8 cellular contexts compared by ENCODE assay signal in genomic region chr20:17531537-17532025, GRCh38. TPM values are rescaled to one million over a fixed set of nuclear protein-coding genes. Genes with fewer than 3 reads are reported as not detected.
DNase-seq lines count a peak whose midpoint lies in the region; TF ChIP-seq lines count a peak whose summit lies in the region.

No MANE protein-coding gene starts in this region.

- H3K9me3 ChIP-seq in Caco-2 (no peaks in the 10 kb centered on the region), ectodermal cell (ENCODE audit: control insufficient read depth, low read length) (no peaks in the 10 kb centered on the region), neuron (ENCODE audit: low read length) (no peaks in the 10 kb centered on the region)

- no peaks in the 10 kb centered on the region for H3K36me3 Mint-ChIP-seq in Caco-2 (ENCODE audit: insufficient read depth, unreplicated experiment)

- H2AFZ ChIP-seq in neuron (ENCODE audit: low read depth, low read length) = peak overlapping the region; percentile 13

- peaks cover 8% of the 10 kb centered on the region for H3K4me1 Mint-ChIP-seq in Caco-2 (ENCODE audit: low read depth, unreplicated experiment)

- peak overlapping the region; percentile 84 for H3K27ac Mint-ChIP-seq in Caco-2 (ENCODE audit: unreplicated experiment)

- H3K4me1 ChIP-seq in Caco-2 (peaks cover 6% of the 10 kb centered on the region; the same call in 1 of the 2 replicates), ectodermal cell (ENCODE audit: control insufficient read depth, insufficient read depth, low read length) (peaks cover 5% of the 10 kb centered on the region), neuron (ENCODE audit: insufficient read depth, low read length) (peaks cover 9% of the 10 kb centered on the region)

- 25 to 26% methylated on average over 10 of the region's 10 CpGs for WGBS in ectodermal cell, 2 experiments

- BruUV-seq in Caco-2 (replicated peaks; lab: Mats Ljungman, UMichigan) = TSS peak; percentile 86

- peak overlapping the region; percentile 88 for H3K4me3 Mint-ChIP-seq in Caco-2 (ENCODE audit: unreplicated experiment)

- H3K27ac ChIP-seq in ectodermal cell (ENCODE audit: insufficient read depth, low read depth, low read length, poor library complexity, severe bottlenecking) = peak overlapping the region; percentile 89

- no peaks in the 10 kb centered on the region for H3K27me3 Mint-ChIP-seq in Caco-2 (ENCODE audit: insufficient read depth, unreplicated experiment)

- no peak for TF ChIP-seq CTCF in Caco-2 (IDR thresholded peaks at IDR 0.05; ENCODE audit: insufficient read depth in 1 of 2, low read depth in 1 of 2, low read length in 1 of 2, severe bottlenecking in 1 of 2, unreplicated experiment in 1 of 2)

- H3K9me3 Mint-ChIP-seq in Caco-2 (ENCODE audit: unreplicated experiment) = no peaks in the 10 kb centered on the region

- CTCF ChIA-PET in Caco-2 (lab: Charles Lee) = interaction anchor here (0.6 to 1.4 kb wide), 3 partner anchors 26 to 56 kb away, joined by 3 to 4 read pairs (median 3); partner anchors contain the start of gene DSTN

- intact Hi-C loops in Caco-2 (cut with micrococcal nuclease; ENCODE audit: unreplicated experiment) = loop anchor here (2.0 to 10.0 kb wide), 3 partner anchors 15 to 403 kb away; no protein-coding TSS in a partner anchor

- H3K4me3 ChIP-seq in Caco-2 (ENCODE audit: low read depth, low read length) = peak overlapping the region; percentile 81
- H3K4me3 ChIP-seq in ectodermal cell (ENCODE audit: insufficient read depth, low read depth, low read length) = peak overlapping the region; percentile 44
- H3K4me3 ChIP-seq in neuron (ENCODE audit: low read length) = peak overlapping the region; percentile 34

- DNase-seq in Caco-2 (no peak), MV-4-11 (lab: John Stamatoyannopoulos, UW) (peak; percentile 37), pons (ENCODE audit: low spot score) (no peak), LoVo (ENCODE audit: low spot score) (no peak), hepatic stellate cell (ENCODE audit: low spot score) (no peak)
- DNase-seq in activated effector memory CD4-positive, alpha-beta T cell treated with anti-CD3 and anti-CD28 coated beads, Interleukin-2, amount 50 U/mL, for 16 hours = no peak

- H3K27me3 ChIP-seq in Caco-2 (replicated peaks; ENCODE audit: control insufficient read depth, insufficient read depth, low read length) (no peaks in the 10 kb centered on the region), ectodermal cell (ENCODE audit: control insufficient read depth, insufficient read depth, low read length, poor library complexity, severe bottlenecking) (peaks cover 35% of the 10 kb centered on the region), neuron (ENCODE audit: insufficient read depth, low read length) (peaks cover 31% of the 10 kb centered on the region)

- POLR2A ChIA-PET in Caco-2 (lab: Charles Lee) = interaction anchor here (0.6 to 2.6 kb wide), 4 partner anchors 38 to 100 kb away, joined by 3 to 22 read pairs (median 7); partner anchors contain the start of gene DSTN

- no peaks in the 10 kb centered on the region for H3K36me3 ChIP-seq in Caco-2 (ENCODE audit: control insufficient read depth, insufficient read depth, low read length)
- no peaks in the 10 kb centered on the region for H3K36me3 ChIP-seq in ectodermal cell (ENCODE audit: control insufficient read depth, insufficient read depth, low read length)
- H3K36me3 ChIP-seq in neuron (ENCODE audit: insufficient read depth, low read length) = no peaks in the 10 kb centered on the region

RNA-seq across cellular contexts. Expression of gene BFSP1, which starts 0.4 kb away (rescaled TPM):
- total RNA-seq in Caco-2 (2022) = 20.4 and 22.7 TPM in 2 replicates
- 2.3 TPM for polyA plus RNA-seq in ectodermal cell (2013, experiment 1 of 4)
- polyA plus RNA-seq in ectodermal cell (2013, experiment 2 of 4) = 3.9 TPM
- polyA plus RNA-seq in ectodermal cell (2013, experiment 3 of 4) = 3.0 TPM
- 3.3 TPM for polyA plus RNA-seq in ectodermal cell (2013, experiment 4 of 4)

RNA-seq across cellular contexts. Expression of gene DSTN, which starts 38.3 kb away (rescaled TPM):
- 313 and 318 TPM in 2 replicates for total RNA-seq in Caco-2 (2022)
- polyA plus RNA-seq in ectodermal cell (2013, experiment 1 of 4) = 324 TPM
- polyA plus RNA-seq in ectodermal cell (2013, experiment 2 of 4) = 324 TPM
- polyA plus RNA-seq in ectodermal cell (2013, experiment 3 of 4) = 273 TPM
- polyA plus RNA-seq in ectodermal cell (2013, experiment 4 of 4) = 275 TPM
